ENCODE assay signal across 9 cellular contexts in genomic region chrX:137427813-137428212, GRCh38.
DNase-seq lines count a peak whose midpoint lies in the region; ATAC-seq and TF ChIP-seq lines count a peak whose summit lies in the region.
"Had no signal": no experiment of that assay in that cellular context is flagged by ENCODE, and none has a peak within 500 bp of the region (broad histone marks: within the 10 kb centered on the region; RNA-seq: fewer than 3 reads in every experiment).

No MANE protein-coding gene starts in this region.

- POLR2A ChIA-PET in activated CD4-positive, alpha-beta T cell treated with anti-CD3 and anti-CD28 coated beads, Interleukin-2, amount 10 ng/mL, durations not matched to agents 7 days and 5 days (lab: Charles Lee): no interaction called here

- no peaks in the 10 kb centered on the region for H3K9me3 Mint-ChIP-seq in activated CD4-positive, alpha-beta T cell treated with anti-CD3 and anti-CD28 coated beads, Interleukin-2, amount 10 ng/mL, durations not matched to agents 7 days and 5 days

- TF ChIP-seq POLR2A in testis (IDR thresholded peaks at IDR 0.05): no peak

- peak; percentile 41 for ATAC-seq in left lung
- ATAC-seq in activated CD4-positive, CD25-positive, alpha-beta regulatory T cell treated with anti-CD3 and anti-CD28 coated beads, Interleukin-2, amount 50 U/mL, for 24 hours: no peak

- H3K36me3 Mint-ChIP-seq in activated CD4-positive, alpha-beta T cell treated with anti-CD3 and anti-CD28 coated beads, Interleukin-2, amount 10 ng/mL, durations not matched to agents 7 days and 5 days (ENCODE audit: low read depth): no peaks in the 10 kb centered on the region

- H3K4me1 ChIP-seq in left lung (peaks cover 0 to 5% of the 10 kb centered on the region in 2 donors), testis (no peaks in the 10 kb centered on the region)

- H3K27me3 Mint-ChIP-seq in activated CD4-positive, alpha-beta T cell treated with anti-CD3 and anti-CD28 coated beads, Interleukin-2, amount 10 ng/mL, durations not matched to agents 7 days and 5 days: peaks cover 67% of the 10 kb centered on the region

- H3K4me3 Mint-ChIP-seq in activated CD4-positive, alpha-beta T cell treated with anti-CD3 and anti-CD28 coated beads, Interleukin-2, amount 10 ng/mL, durations not matched to agents 7 days and 5 days: peak overlapping the region; percentile 64

- H3K36me3 ChIP-seq in left lung: no peaks in the 10 kb centered on the region
- no peaks in the 10 kb centered on the region for H3K36me3 ChIP-seq in testis (ENCODE audit: low read depth, missing control alignments)

- CTCF ChIA-PET in activated CD4-positive, alpha-beta T cell treated with anti-CD3 and anti-CD28 coated beads, Interleukin-2, amount 10 ng/mL, durations not matched to agents 7 days and 5 days (lab: Charles Lee): interaction anchor here (0.6 kb wide), 1 partner anchor 129 kb away, joined by 3 read pairs; no protein-coding TSS in a partner anchor

- 0 to 1% methylated on average over 3 to 18 of the region's 19 CpGs for WGBS in testis, 2 donors

- no peak for DNase-seq in activated CD4-positive, alpha-beta T cell treated with anti-CD3 and anti-CD28 coated beads, Interleukin-2, amount 10 ng/mL, durations not matched to agents 7 days and 5 days
- DNase-seq in activated CD4-positive, alpha-beta T cell treated with anti-CD3 and anti-CD28 coated beads for 4 hours: no peak
- peak; percentile 12 for DNase-seq in astrocyte of the spinal cord (ENCODE audit: low read depth, low spot score)
- DNase-seq in left lung: no peak
- no peak for DNase-seq in testis
- no peak for DNase-seq in mucosa of gallbladder (ENCODE audit: low spot score)
- DNase-seq in NCI-H1436 treated with DMSO at 0.1 percent for 48 hours (lab: John Stamatoyannopoulos, UW): no peak
- DNase-seq: stimulated activated CD4-positive, alpha-beta T cell treated with anti-CD3 and anti-CD28 coated beads, Interleukin-4, amount 100 ng/mL, for 24 hours had no signal

- H3K4me3 ChIP-seq in astrocyte of the spinal cord (ENCODE audit: low read depth, low read length) (peak overlapping the region; percentile 46), left lung (peak overlapping the region; percentile 35 to 38), testis (peak overlapping the region; percentile 10 to 38)

- H3K4me1 Mint-ChIP-seq in activated CD4-positive, alpha-beta T cell treated with anti-CD3 and anti-CD28 coated beads, Interleukin-2, amount 10 ng/mL, durations not matched to agents 7 days and 5 days: peaks cover 5% of the 10 kb centered on the region

- H3K9me3 ChIP-seq in left lung (no peaks in the 10 kb centered on the region), testis (no peaks in the 10 kb centered on the region)

- TF ChIP-seq CTCF in astrocyte of the spinal cord (IDR thresholded peaks at IDR 0.05; ENCODE audit: low read depth, low read length): no peak
- no peak for TF ChIP-seq CTCF in left lung (IDR thresholded peaks at IDR 0.05)
- no peak for TF ChIP-seq CTCF in testis (IDR thresholded peaks at IDR 0.05)

- in situ Hi-C loops in astrocyte of the spinal cord (cut with HindIII; ENCODE audit: low sequenced_read_pairs): no loop called here

- H3K27me3 ChIP-seq in left lung (peaks cover 65 to 84% of the 10 kb centered on the region in 2 donors), testis (no peaks in the 10 kb centered on the region)

- intact Hi-C loops in left lung (cut with DNase I) (no loop called here), testis (cut with DNase I; ENCODE audit: low total_unique reads) (no loop called here)

- H3K27ac ChIP-seq in left lung: no peak overlapping the region
- no peak overlapping the region for H3K27ac ChIP-seq in testis

- no peak overlapping the region for H3K27ac Mint-ChIP-seq in activated CD4-positive, alpha-beta T cell treated with anti-CD3 and anti-CD28 coated beads, Interleukin-2, amount 10 ng/mL, durations not matched to agents 7 days and 5 days
